Comparison of ENCODE assay signal across 17 cellular contexts in the genomic region with DNA sequence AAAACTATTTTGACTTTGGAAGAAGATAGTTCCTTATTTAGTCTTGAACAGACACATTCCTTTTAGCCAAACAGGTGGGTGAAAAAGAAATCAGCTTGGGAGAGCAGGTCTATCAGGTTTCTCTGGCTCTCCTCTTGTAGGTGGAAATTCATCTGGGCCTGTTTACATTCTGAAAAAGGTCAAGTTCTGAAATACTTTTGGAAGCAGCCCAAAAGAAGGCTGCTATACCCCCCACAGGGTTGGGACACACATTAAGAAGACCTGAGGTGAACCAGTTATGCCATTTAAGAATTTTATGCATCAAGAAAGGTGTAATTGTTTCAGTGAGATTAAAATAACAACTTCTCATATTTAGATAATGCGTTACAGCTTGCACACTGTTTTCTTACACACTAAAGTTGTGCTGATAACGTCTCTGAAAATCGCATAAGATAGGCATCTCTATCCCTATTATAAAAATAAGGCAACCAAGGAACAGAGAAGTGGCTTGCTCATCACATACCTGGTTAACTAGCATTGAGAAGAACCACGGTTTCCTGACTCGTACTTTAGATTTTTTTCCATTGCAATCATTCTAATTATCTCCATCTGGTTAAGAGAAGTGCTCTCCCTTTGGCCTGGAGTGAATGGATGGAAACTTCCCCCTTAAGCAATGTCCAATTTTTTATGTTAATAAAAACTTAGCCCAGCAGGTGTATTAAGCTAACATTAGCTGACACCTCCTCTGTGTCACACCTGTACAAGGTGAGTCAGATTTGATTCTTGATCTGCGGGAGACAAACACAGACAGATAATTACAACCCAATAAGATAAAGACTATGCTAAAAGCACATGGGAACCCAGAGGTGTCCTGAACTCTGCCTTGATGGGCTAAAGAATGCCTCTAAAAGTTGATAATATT.
DNase-seq lines count a peak whose midpoint lies in the region; ATAC-seq and TF ChIP-seq lines count a peak whose summit lies in the region.
"Had no signal": no experiment of that assay in that cellular context is flagged by ENCODE, and none has a peak within 500 bp of the region (broad histone marks: within the 10 kb centered on the region; RNA-seq: fewer than 3 reads in every experiment).

No MANE protein-coding gene starts in this region.

- H3K27me3 ChIP-seq in prostate gland (replicated peaks; ENCODE audit: insufficient read depth) (no peaks in the 10 kb centered on the region), esophagus muscularis mucosa (no peaks in the 10 kb centered on the region)
- H3K27me3 ChIP-seq: Peyer's patch had no signal

- H3K9me3 ChIP-seq in prostate gland: no peaks in the 10 kb centered on the region
- H3K9me3 ChIP-seq in esophagus muscularis mucosa: no peaks in the 10 kb centered on the region
- H3K9me3 ChIP-seq: Peyer's patch had no signal

- TF ChIP-seq POLR2A in prostate gland (IDR thresholded peaks at IDR 0.05) (no peak), esophagus muscularis mucosa (IDR thresholded peaks at IDR 0.05; ENCODE audit: low read depth) (no peak)

- H3K36me3 ChIP-seq in prostate gland: no peaks in the 10 kb centered on the region
- H3K36me3 ChIP-seq in esophagus muscularis mucosa: peaks cover 26 to 44% (median 35%) of the 10 kb centered on the region in 4 donors

- intact Hi-C loops in prostate gland (cut with DNase I) (no loop called here), esophagus muscularis mucosa (cut with DNase I) (loop anchor here (10.0 kb wide), 1 partner anchor 105 kb away; no protein-coding TSS in a partner anchor)

- WGBS in prostate gland: 41% methylated on average over 6 of the region's 6 CpGs
- WGBS in esophagus muscularis mucosa: 83% methylated on average over 6 of the region's 6 CpGs

- TF ChIP-seq CTCF in choroid plexus epithelial cell (conservative IDR thresholded peaks at IDR 0.05; ENCODE audit: low read depth, low read length) (no peak), prostate gland (IDR thresholded peaks at IDR 0.05) (no peak), esophagus muscularis mucosa (IDR thresholded peaks at IDR 0.05) (no peak)

- H3K4me1 ChIP-seq in prostate gland (replicated peaks) (peaks cover 8% of the 10 kb centered on the region), esophagus muscularis mucosa (peaks cover 0 to 8% (median 3%) of the 10 kb centered on the region in 4 donors)
- H3K4me1 ChIP-seq: Peyer's patch had no signal

- ATAC-seq in GM18868 (IDR thresholded peaks at IDR 0.05; ENCODE audit: unreplicated experiment) (no peak), HG02840 (IDR thresholded peaks at IDR 0.05; ENCODE audit: low FRiP score, unreplicated experiment) (no peak), GM21723 (IDR thresholded peaks at IDR 0.05; ENCODE audit: unreplicated experiment) (no peak)
- ATAC-seq: stimulated activated naive B cell treated with anti-CD40 and anti-IgM and Interleukin-4, amounts not matched to agents 10 μg/mL and 1 μg/mL and 100 μg/mL, for 72 hours had no signal

- peak overlapping the region; percentile 72 to 84 for H3K27ac ChIP-seq in prostate gland
- no peak overlapping the region for H3K27ac ChIP-seq in esophagus muscularis mucosa (replicated peaks in 1 of 4)
- H3K27ac ChIP-seq: Peyer's patch had no signal

- DNase-seq in DMS53 treated with DMSO at 0.1 percent for 48 hours (lab: John Stamatoyannopoulos, UW; ENCODE audit: unreplicated experiment) (peak; percentile 85), NCI-H2029 treated with DMSO at 0.1 percent for 48 hours (lab: John Stamatoyannopoulos, UW) (peak; percentile 28), choroid plexus epithelial cell (ENCODE audit: low read depth) (peak; percentile 54), prostate gland (ENCODE audit: low spot score) (peak; percentile 82), esophagus muscularis mucosa (ENCODE audit: extremely low spot score) (no peak)
- DNase-seq: activated CD4-positive, alpha-beta T cell treated with anti-CD3 and anti-CD28 coated beads, Interleukin-2, amount 50 U/mL, for 4 hours; activated gamma-delta T cell treated with Interleukin-2 at 50 U/mL for 16 hours; C1 segment of cervical spinal cord; erythroblast; NCI-H226; Peyer's patch; posterior cingulate gyrus; stimulated activated CD4-positive, alpha-beta T cell treated with anti-CD3 and anti-CD28 coated beads, Interleukin-2, amount 100 ng/mL, for 24 hours; stimulated activated naive B cell treated with anti-CD40 and anti-IgM and Interleukin-4, amounts not matched to agents 10 μg/mL and 1 μg/mL and 100 μg/mL, for 72 hours had no signal

- no peak for TF ChIP-seq EP300 in esophagus muscularis mucosa (IDR thresholded peaks at IDR 0.05)

- H3K4me3 ChIP-seq in choroid plexus epithelial cell (ENCODE audit: low read depth, low read length): no peak overlapping the region
- H3K4me3 ChIP-seq in prostate gland: no peak overlapping the region
- H3K4me3 ChIP-seq in esophagus muscularis mucosa: no peak overlapping the region
- H3K4me3 ChIP-seq: Peyer's patch had no signal

Comparison
In these comparisons a context has a peak if more than half of its experiments do, and no peak if none do; other contexts are left out.
1. H3K27ac ChIP-seq: peak in prostate gland (2 of 2); none in esophagus muscularis mucosa (0 of 4).